10 cellular contexts compared by ENCODE assay signal in the genomic region with DNA sequence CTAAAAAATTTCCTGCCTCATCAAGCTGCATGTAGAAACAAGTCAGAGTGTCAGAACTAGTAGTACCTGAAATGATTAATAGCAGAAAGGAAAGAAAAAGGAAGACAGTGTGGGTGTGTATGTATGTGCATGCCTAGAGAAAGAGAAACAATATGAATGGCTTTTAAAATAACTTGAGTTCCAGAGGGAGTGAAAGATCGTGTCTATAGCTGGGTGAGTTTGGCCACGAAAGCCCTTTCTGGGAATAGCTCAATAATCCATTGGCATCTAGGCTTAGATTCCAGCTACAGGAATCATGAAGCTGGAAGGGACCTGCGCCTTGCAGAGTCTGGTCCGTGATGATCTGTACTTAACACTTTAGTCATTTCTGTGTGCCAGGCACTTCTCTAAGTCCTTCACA.
A peak's percentile ranks its signal among the peaks of the same experiment; 100 is the strongest.
DNase-seq lines count a peak whose midpoint lies in the region; ATAC-seq and TF ChIP-seq lines count a peak whose summit lies in the region.
"Had no signal": no experiment of that assay in that cellular context is flagged by ENCODE, and none has a peak within 500 bp of the region (broad histone marks: within the 10 kb centered on the region; RNA-seq: fewer than 3 reads in every experiment).

No MANE protein-coding gene starts in this region.

- H2BK120ac ChIP-seq in mesenchymal stem cell (ENCODE audit: low read depth, low read length), result no peak overlapping the region

- H3K4me2 ChIP-seq in mesenchymal stem cell (ENCODE audit: low read length, poor library complexity, severe bottlenecking), result no peak overlapping the region

- no peak for TF ChIP-seq CTCF in Panc1 (IDR thresholded peaks at IDR 0.05)

- intact Hi-C loops in Panc1 (cut with micrococcal nuclease; ENCODE audit: unreplicated experiment), result no loop called here

- no peak overlapping the region for H2BK12ac ChIP-seq in mesenchymal stem cell (ENCODE audit: low read length in 2 of 2)

- H4K8ac ChIP-seq in mesenchymal stem cell (ENCODE audit: low read length), result no peak overlapping the region

- H3K79me1 ChIP-seq in mesenchymal stem cell (replicated peaks; ENCODE audit: low read length, poor library complexity, severe bottlenecking), result peaks cover 8% of the 10 kb centered on the region

- H3K27me3 ChIP-seq in Panc1 (ENCODE audit: control insufficient read depth, insufficient read depth, low read length) (no peaks in the 10 kb centered on the region), mesenchymal stem cell (ENCODE audit: control insufficient read depth in 1 of 2, insufficient read depth in 1 of 2, low read length in 2 of 2) (no peaks in the 10 kb centered on the region)
- H3K27me3 ChIP-seq: SJCRH30 had no signal

- no peak overlapping the region for H3K14ac ChIP-seq in mesenchymal stem cell (ENCODE audit: low read length in 2 of 2)

- H2BK5ac ChIP-seq in mesenchymal stem cell (ENCODE audit: low read depth, low read length, poor library complexity, severe bottlenecking), result no peak overlapping the region

- H3K18ac ChIP-seq in mesenchymal stem cell (ENCODE audit: low read depth in 1 of 2, low read length in 2 of 2), result no peak overlapping the region

- peak overlapping the region; percentile 70 for H3K9ac ChIP-seq in mesenchymal stem cell (ENCODE audit: low read length)

- no peak for DNase-seq in Panc1 (ENCODE audit: low read depth, low spot score)
- DNase-seq in mesenchymal stem cell, result peak; percentile 62
- DNase-seq in stimulated activated CD4-positive, alpha-beta T cell treated with anti-CD3 and anti-CD28 coated beads, Interleukin-2, amount 100 ng/mL, for 48 hours, result no peak
- no peak for DNase-seq in stimulated activated CD4-positive, alpha-beta T cell treated with anti-CD3 and anti-CD28 coated beads, Interleukin-4, amount 100 ng/mL, for 1 hour
- DNase-seq in RKO (ENCODE audit: low spot score), result no peak
- no peak for DNase-seq in NAMALWA (ENCODE audit: low spot score)

- no peak overlapping the region for H3K23ac ChIP-seq in mesenchymal stem cell (ENCODE audit: low read length in 2 of 2)

- H2BK15ac ChIP-seq in mesenchymal stem cell (ENCODE audit: low read depth, poor library complexity, severe bottlenecking), result no peak overlapping the region

- WGBS in mesenchymal stem cell, result 39% methylated on average over 4 of the region's 4 CpGs

- in situ Hi-C loops in Panc1 (cut with HindIII; ENCODE audit: low pct_unique_long_range_greater_than_20kb, low sequenced_read_pairs), result no loop called here

- H2AFZ ChIP-seq in mesenchymal stem cell (ENCODE audit: low read depth, low read length), result no peak overlapping the region

- H3K9me3 ChIP-seq in Panc1 (ENCODE audit: control insufficient read depth, insufficient read depth, low read depth, low read length) (no peaks in the 10 kb centered on the region), mesenchymal stem cell (ENCODE audit: control insufficient read depth, low read length) (no peaks in the 10 kb centered on the region)
- H3K9me3 ChIP-seq: SJCRH30, thoracic aorta had no signal

- H3K27ac ChIP-seq in Panc1 (ENCODE audit: low read length), result no peak overlapping the region; the same call in 1 of the 2 replicates
- no peak overlapping the region for H3K27ac ChIP-seq in mesenchymal stem cell (ENCODE audit: low read length, poor library complexity, severe bottlenecking)
- H3K27ac ChIP-seq: SJCRH30, thoracic aorta had no signal

- ATAC-seq in GM18508 (IDR thresholded peaks at IDR 0.05; ENCODE audit: insufficient read depth, unreplicated experiment) (peak; percentile 82), GM21825 (IDR thresholded peaks at IDR 0.05; ENCODE audit: unreplicated experiment) (peak; percentile 51), Panc1 (peak; percentile 77)

- H3K36me3 ChIP-seq in Panc1 (ENCODE audit: control insufficient read depth, insufficient read depth, low read length), result no peaks in the 10 kb centered on the region
- no peaks in the 10 kb centered on the region for H3K36me3 ChIP-seq in mesenchymal stem cell (ENCODE audit: control insufficient read depth in 1 of 2, insufficient read depth in 2 of 2, low read depth in 1 of 2, low read length in 2 of 2)
- H3K36me3 ChIP-seq: SJCRH30, thoracic aorta had no signal

- no peak overlapping the region for H4K91ac ChIP-seq in mesenchymal stem cell (ENCODE audit: low read length)

- H3K4me1 ChIP-seq in Panc1 (ENCODE audit: control insufficient read depth, insufficient read depth, low read length) (peaks cover 5% of the 10 kb centered on the region; the same call in 1 of the 2 replicates), mesenchymal stem cell (ENCODE audit: control insufficient read depth, insufficient read depth, low read depth, low read length) (no peaks in the 10 kb centered on the region)
- H3K4me1 ChIP-seq: SJCRH30 had no signal

- H2AK5ac ChIP-seq in mesenchymal stem cell (ENCODE audit: low read length, severe bottlenecking), result no peak overlapping the region

- H3K4me3 ChIP-seq in Panc1 (ENCODE audit: low read depth in 2 of 2, low read length in 2 of 2) (no peak overlapping the region), mesenchymal stem cell (ENCODE audit: insufficient read depth in 1 of 2, low read depth in 1 of 2, low read length in 2 of 2) (peak overlapping the region in 1 of 2 experiments; percentile 42)
- H3K4me3 ChIP-seq: SJCRH30, thoracic aorta had no signal

- POLR2A ChIA-PET in Panc1 (lab: Charles Lee), result no interaction called here

- H3K4ac ChIP-seq in mesenchymal stem cell (ENCODE audit: low read depth in 1 of 2, low read length in 2 of 2), result no peak overlapping the region

- no TSS peak for BruUV-seq in Panc1 (replicated peaks; lab: Mats Ljungman, UMichigan)

- CTCF ChIA-PET in Panc1 (lab: Charles Lee), result no interaction called here
